25 cellular contexts compared by ENCODE assay signal in genomic region chr12:2098852-2099251, GRCh38. TPM values are rescaled to one million over a fixed set of nuclear protein-coding genes. Genes with fewer than 3 reads are reported as not detected.
DNase-seq lines count a peak whose midpoint lies in the region; ATAC-seq and TF ChIP-seq lines count a peak whose summit lies in the region.
"Had no signal": no experiment of that assay in that cellular context is flagged by ENCODE, and none has a peak within 500 bp of the region (broad histone marks: within the 10 kb centered on the region; RNA-seq: fewer than 3 reads in every experiment).

No MANE protein-coding gene starts in this region.

- intact Hi-C loops in ascending aorta (cut with DNase I), result no loop called here

- DNase-seq in ascending aorta (ENCODE audit: low spot score in 2 of 2), result no peak
- no peak for DNase-seq in cardiac muscle cell (ENCODE audit: low read depth in 1 of 2, low spot score in 1 of 2)
- no peak for DNase-seq in mesothelial cell of epicardium (ENCODE audit: low spot score in 2 of 2, unreplicated experiment in 2 of 2)
- no peak for DNase-seq in thoracic aorta (ENCODE audit: low spot score)
- DNase-seq in activated T-cell treated with anti-CD3 and anti-CD28 coated beads, Interleukin-2, amount 50 U/mL, for 24 hours, result no peak
- DNase-seq in progenitor cell of endocrine pancreas (ENCODE audit: low spot score, unreplicated experiment), result no peak
- DNase-seq: EL; GF-D8; H7; HFFc6; KG1; NCI-H1092 treated with DMSO at 0.1 percent for 48 hours; NCI-H1436 treated with DMSO at 0.1 percent for 48 hours; NCI-H2029; NCI-H2227 treated with DMSO at 0.1 percent for 48 hours; NCI-H524; NCI-H774; NK-92 treated with Interleukin-12 subunit alpha and Interleukin-12 subunit beta, amount 100 ng/mL, for 24 hours had no signal

- H3K27me3 Mint-ChIP-seq in mesothelial cell of epicardium (ENCODE audit: low read depth), result no peaks in the 10 kb centered on the region
- no peaks in the 10 kb centered on the region for H3K27me3 Mint-ChIP-seq in activated T-cell treated with anti-CD3 and anti-CD28 coated beads, Interleukin-2, amount 50 U/mL, for 24 hours
- H3K27me3 Mint-ChIP-seq in progenitor cell of endocrine pancreas, result peaks cover 3% of the 10 kb centered on the region

- H3K9me3 ChIP-seq in ascending aorta (no peaks in the 10 kb centered on the region), cardiac muscle cell (ENCODE audit: low read depth) (no peaks in the 10 kb centered on the region), thoracic aorta (no peaks in the 10 kb centered on the region)
- H3K9me3 ChIP-seq: A549 had no signal

- peak overlapping the region in 1 of 2 donors; percentile 11 for H3K4me3 ChIP-seq in ascending aorta
- no peak overlapping the region for H3K4me3 ChIP-seq in cardiac muscle cell
- peak overlapping the region; percentile 3 for H3K4me3 ChIP-seq in thoracic aorta
- H3K4me3 ChIP-seq: A549 had no signal

- H3K27me3 ChIP-seq in ascending aorta (no peaks in the 10 kb centered on the region), cardiac muscle cell (no peaks in the 10 kb centered on the region), thoracic aorta (replicated peaks; ENCODE audit: insufficient read depth) (no peaks in the 10 kb centered on the region)

- peaks cover 24 to 41% of the 10 kb centered on the region in 2 donors for H3K4me1 ChIP-seq in ascending aorta
- H3K4me1 ChIP-seq in cardiac muscle cell (ENCODE audit: low read depth), result peaks cover 18% of the 10 kb centered on the region
- H3K4me1 ChIP-seq in thoracic aorta (ENCODE audit: control insufficient read depth in 1 of 2, low read depth in 2 of 2), result peaks cover 20 to 80% of the 10 kb centered on the region in 2 donors
- H3K4me1 ChIP-seq: A549 had no signal

- H3K36me3 ChIP-seq in ascending aorta (no peaks in the 10 kb centered on the region), cardiac muscle cell (no peaks in the 10 kb centered on the region), thoracic aorta (no peaks in the 10 kb centered on the region)

- peak overlapping the region; percentile 96 for H3K27ac Mint-ChIP-seq in mesothelial cell of epicardium
- H3K27ac Mint-ChIP-seq in activated T-cell treated with anti-CD3 and anti-CD28 coated beads, Interleukin-2, amount 50 U/mL, for 24 hours, result no peak overlapping the region
- H3K27ac Mint-ChIP-seq in progenitor cell of endocrine pancreas, result no peak overlapping the region
- H3K27ac Mint-ChIP-seq: B cell, HFFc6 had no signal

- no peak for ATAC-seq in thoracic aorta (ENCODE audit: insufficient number of reproducible peaks, low FRiP score, low read depth)
- ATAC-seq in HG03139 (IDR thresholded peaks at IDR 0.05; ENCODE audit: unreplicated experiment), result no peak
- ATAC-seq in GM19467 (IDR thresholded peaks at IDR 0.05; ENCODE audit: unreplicated experiment), result no peak
- ATAC-seq: A549, HepG2 had no signal

- no peak overlapping the region for H3K4me3 Mint-ChIP-seq in mesothelial cell of epicardium
- H3K4me3 Mint-ChIP-seq in activated T-cell treated with anti-CD3 and anti-CD28 coated beads, Interleukin-2, amount 50 U/mL, for 24 hours, result no peak overlapping the region
- H3K4me3 Mint-ChIP-seq in progenitor cell of endocrine pancreas (ENCODE audit: low read depth), result no peak overlapping the region
- H3K4me3 Mint-ChIP-seq: B cell, HFFc6 had no signal

- H3K4me1 Mint-ChIP-seq in mesothelial cell of epicardium, result peaks cover 50% of the 10 kb centered on the region
- peaks cover 8% of the 10 kb centered on the region for H3K4me1 Mint-ChIP-seq in activated T-cell treated with anti-CD3 and anti-CD28 coated beads, Interleukin-2, amount 50 U/mL, for 24 hours (ENCODE audit: low read depth)
- peaks cover 5% of the 10 kb centered on the region for H3K4me1 Mint-ChIP-seq in progenitor cell of endocrine pancreas (ENCODE audit: low read depth)
- H3K4me1 Mint-ChIP-seq: B cell had no signal

- H3K9me3 Mint-ChIP-seq in mesothelial cell of epicardium (no peaks in the 10 kb centered on the region), progenitor cell of endocrine pancreas (ENCODE audit: low read depth) (no peaks in the 10 kb centered on the region)
- H3K9me3 Mint-ChIP-seq in activated T-cell treated with anti-CD3 and anti-CD28 coated beads, Interleukin-2, amount 50 U/mL, for 24 hours, result no peaks in the 10 kb centered on the region
- H3K9me3 Mint-ChIP-seq: HFFc6 had no signal

- no peaks in the 10 kb centered on the region for H3K36me3 Mint-ChIP-seq in mesothelial cell of epicardium
- H3K36me3 Mint-ChIP-seq in activated T-cell treated with anti-CD3 and anti-CD28 coated beads, Interleukin-2, amount 50 U/mL, for 24 hours (ENCODE audit: low read depth), result no peaks in the 10 kb centered on the region
- no peaks in the 10 kb centered on the region for H3K36me3 Mint-ChIP-seq in progenitor cell of endocrine pancreas (ENCODE audit: insufficient read depth)

- TF ChIP-seq CTCF in ascending aorta (IDR thresholded peaks at IDR 0.05) (no peak), cardiac muscle cell (IDR thresholded peaks at IDR 0.05; ENCODE audit: low read depth, low read length) (no peak), mesothelial cell of epicardium (IDR thresholded peaks at IDR 0.05; ENCODE audit: unreplicated experiment) (no peak), thoracic aorta (IDR thresholded peaks at IDR 0.05) (no peak), progenitor cell of endocrine pancreas (IDR thresholded peaks at IDR 0.05; ENCODE audit: unreplicated experiment) (no peak)

- H3K27ac ChIP-seq in ascending aorta (peak overlapping the region; percentile 51 to 61), cardiac muscle cell (peak overlapping the region; percentile 45), thoracic aorta (peak overlapping the region; percentile 16 to 45)
- H3K27ac ChIP-seq: A549, HL-60, RWPE1 had no signal

RNA-seq across cellular contexts. Expression of gene CACNA1C, which starts 46.1 kb away (rescaled TPM):
- 102 TPM for total RNA-seq in ascending aorta
- total RNA-seq in cardiac muscle cell, result 53.9 and 77.8 TPM in 2 replicates
- polyA plus RNA-seq in cardiac muscle cell, result 30.4 and 40.8 TPM in 2 replicates
- total RNA-seq in mesothelial cell of epicardium, result 29.8 to 33.6 TPM (median 31.2 TPM) in 3 replicates
- total RNA-seq in thoracic aorta, result 100 to 1,000 TPM in 1 of 2 donors, 10 to 100 TPM in 1; 70.0 to 127 TPM
- total RNA-seq in progenitor cell of endocrine pancreas, result 11.7 and 13.5 TPM in 2 replicates
- total RNA-seq: HepG2 had no signal
- polyA plus RNA-seq: A549, HepG2 had no signal
